ENCODE assay signal across 11 cellular contexts in the genomic region with DNA sequence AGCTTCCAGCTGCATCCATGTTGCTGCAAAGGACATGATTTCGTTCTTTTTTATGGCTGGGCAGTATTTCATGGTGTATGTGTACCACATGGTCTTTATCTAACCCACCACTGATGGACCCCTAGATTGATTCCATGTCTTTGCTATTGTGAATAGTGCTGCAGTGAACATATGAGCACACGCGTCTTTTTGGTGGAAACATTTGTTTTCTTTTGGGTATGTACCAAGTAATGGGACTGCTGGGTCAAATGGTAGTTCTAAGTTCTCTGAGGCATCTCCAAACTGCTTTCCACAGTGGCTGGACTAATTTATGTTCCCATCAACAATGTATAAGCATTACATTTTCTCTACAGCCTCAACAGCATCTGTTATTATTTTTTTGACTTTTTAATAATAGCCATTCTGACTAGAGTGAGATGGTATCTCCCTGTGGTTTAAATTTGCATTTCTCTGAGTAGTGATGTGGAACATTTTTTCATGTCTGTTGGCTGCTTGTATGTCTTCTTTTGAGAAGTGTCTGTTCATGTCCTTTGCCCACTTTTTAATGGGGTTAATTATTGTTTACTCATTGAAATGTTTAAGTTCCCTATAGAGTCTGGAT. TPM values are rescaled to one million over a fixed set of nuclear protein-coding genes. Genes with fewer than 3 reads are reported as not detected.
DNase-seq lines count a peak whose midpoint lies in the region; ATAC-seq lines count a peak whose summit lies in the region.
"Had no signal": no experiment of that assay in that cellular context is flagged by ENCODE, and none has a peak within 500 bp of the region (broad histone marks: within the 10 kb centered on the region; RNA-seq: fewer than 3 reads in every experiment).

No MANE protein-coding gene starts in this region.

- no peaks in the 10 kb centered on the region for H3K9me3 ChIP-seq in Karpas-422 (ENCODE audit: low read length)

- no peaks in the 10 kb centered on the region for H3K9me3 Mint-ChIP-seq in stimulated activated memory B cell treated with anti-CD40 and anti-IgM and Interleukin-4, amounts not matched to agents 10 μg/mL and 1 μg/mL and 100 μg/mL, for 72 hours
- H3K9me3 Mint-ChIP-seq: central memory CD8-positive, alpha-beta T cell had no signal

- ATAC-seq in activated CD4-positive, CD25-positive, alpha-beta regulatory T cell treated with anti-CD3 and anti-CD28 coated beads, Interleukin-2, amount 50 U/mL, for 24 hours = peak; percentile 58 to 74
- ATAC-seq in HG02840 (IDR thresholded peaks at IDR 0.05; ENCODE audit: low FRiP score, unreplicated experiment) = peak; percentile 72
- ATAC-seq in stimulated activated memory B cell treated with anti-CD40 and anti-IgM and Interleukin-4, amounts not matched to agents 10 μg/mL and 1 μg/mL and 100 μg/mL, for 72 hours = peak; percentile 82

- H3K27ac Mint-ChIP-seq in stimulated activated memory B cell treated with anti-CD40 and anti-IgM and Interleukin-4, amounts not matched to agents 10 μg/mL and 1 μg/mL and 100 μg/mL, for 72 hours = peak overlapping the region; percentile 78

- peak overlapping the region; percentile 82 for H3K27ac ChIP-seq in Karpas-422 (ENCODE audit: low read length)

- H3K9ac ChIP-seq in Karpas-422 (ENCODE audit: low read length) = 0 out of 2 replicates have a peak overlapping the region, but pooled peaks have one; percentile 27

- peak overlapping the region; percentile 66 for H3K4me2 ChIP-seq in Karpas-422 (ENCODE audit: low read depth, low read length, poor library complexity, severe bottlenecking)

- H4K20me1 ChIP-seq in Karpas-422 (ENCODE audit: insufficient read depth, low read depth, low read length) = no peaks in the 10 kb centered on the region

- H3K36me3 Mint-ChIP-seq in stimulated activated memory B cell treated with anti-CD40 and anti-IgM and Interleukin-4, amounts not matched to agents 10 μg/mL and 1 μg/mL and 100 μg/mL, for 72 hours = no peaks in the 10 kb centered on the region

- peaks cover 69% of the 10 kb centered on the region for H3K4me1 ChIP-seq in Karpas-422 (ENCODE audit: low read length)

- H3K9me2 ChIP-seq in Karpas-422 (replicated peaks; ENCODE audit: insufficient read depth, low read length) = no peaks in the 10 kb centered on the region

- 0 out of 2 replicates have a peak overlapping the region, but pooled peaks have one; percentile 29 for H3K4me3 ChIP-seq in Karpas-422 (ENCODE audit: low read length)

- peak overlapping the region; percentile 64 for H3K4me3 Mint-ChIP-seq in stimulated activated memory B cell treated with anti-CD40 and anti-IgM and Interleukin-4, amounts not matched to agents 10 μg/mL and 1 μg/mL and 100 μg/mL, for 72 hours
- H3K4me3 Mint-ChIP-seq: central memory CD8-positive, alpha-beta T cell had no signal

- no peaks in the 10 kb centered on the region for H3K79me2 ChIP-seq in Karpas-422 (ENCODE audit: low read length)

- H2AFZ ChIP-seq in Karpas-422 (ENCODE audit: low read length) = no peak overlapping the region

- DNase-seq in activated CD4-positive, CD25-positive, alpha-beta regulatory T cell (lab: John Stamatoyannopoulos, UW) = no peak
- DNase-seq in Karpas-422 = peak; percentile 85
- no peak for DNase-seq in stimulated activated CD4-positive, alpha-beta T cell treated with anti-CD3 and anti-CD28 coated beads, Interleukin-2, amount 100 ng/mL, for 24 hours
- DNase-seq in effector CD4-positive, alpha-beta T cell = no peak
- DNase-seq in NCI-H345 treated with DMSO at 0.1 percent for 48 hours (lab: John Stamatoyannopoulos, UW; ENCODE audit: unreplicated experiment) = no peak
- DNase-seq: 8988T, hypothalamus had no signal

- H3K27me3 ChIP-seq in Karpas-422 (ENCODE audit: low read length) = no peaks in the 10 kb centered on the region

- H3K36me3 ChIP-seq in Karpas-422 (ENCODE audit: insufficient read depth, low read length) = no peaks in the 10 kb centered on the region

- H3K4me1 Mint-ChIP-seq in stimulated activated memory B cell treated with anti-CD40 and anti-IgM and Interleukin-4, amounts not matched to agents 10 μg/mL and 1 μg/mL and 100 μg/mL, for 72 hours = peaks cover 64% of the 10 kb centered on the region

- H3K27me3 Mint-ChIP-seq in stimulated activated memory B cell treated with anti-CD40 and anti-IgM and Interleukin-4, amounts not matched to agents 10 μg/mL and 1 μg/mL and 100 μg/mL, for 72 hours = no peaks in the 10 kb centered on the region
- H3K27me3 Mint-ChIP-seq: central memory CD8-positive, alpha-beta T cell had no signal

RNA-seq across cellular contexts. Expression of a gene that starts 6.8 kb away (rescaled TPM):
- total RNA-seq in Karpas-422 (2014; rRNA removed; shearing (Covaris generic); ENCODE audit: low replicate concordance) = not detected in 2 replicates

RNA-seq across cellular contexts. Expression of a gene that starts 50.2 kb away (rescaled TPM):
- total RNA-seq in Karpas-422 (2014; rRNA removed; shearing (Covaris generic); ENCODE audit: low replicate concordance) = 660 and 748 TPM in 2 replicates
